Comparison of ENCODE assay signal across 11 cellular contexts in the genomic region with DNA sequence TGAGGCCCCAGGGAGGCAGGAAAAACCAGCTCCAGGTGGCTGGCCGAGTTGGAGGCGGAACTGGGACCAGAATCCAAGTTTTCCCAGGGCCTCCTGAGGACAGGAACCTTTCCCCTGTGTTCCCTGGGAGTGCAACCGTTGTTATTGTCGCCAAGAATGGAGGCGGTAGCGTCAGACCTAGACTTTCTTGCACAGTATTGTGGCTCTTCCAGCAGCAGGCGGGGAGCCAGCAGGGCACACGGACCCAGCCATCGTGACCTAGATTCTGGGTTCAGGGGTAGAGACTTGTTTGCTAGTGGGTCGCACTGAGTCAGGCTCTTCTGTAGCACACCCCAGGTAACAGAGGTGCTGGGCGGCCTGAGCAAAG. TPM values are rescaled to one million over a fixed set of nuclear protein-coding genes. Genes with fewer than 3 reads are reported as not detected.
A peak's percentile ranks its signal among the peaks of the same experiment; 100 is the strongest.
DNase-seq lines count a peak whose midpoint lies in the region; ATAC-seq, FAIRE-seq and TF ChIP-seq lines count a peak whose summit lies in the region.
"Had no signal": no experiment of that assay in that cellular context is flagged by ENCODE, and none has a peak within 500 bp of the region (broad histone marks: within the 10 kb centered on the region; RNA-seq: fewer than 3 reads in every experiment).

No MANE protein-coding gene starts in this region.

- intact Hi-C loops in PC-9 (cut with micrococcal nuclease; ENCODE audit: unreplicated experiment), result no loop called here
- intact Hi-C loops in right cardiac atrium (cut with DNase I), result no loop called here
- intact Hi-C loops in pancreas (cut with DNase I), result no loop called here

- BruUV-seq in PC-9 (replicated peaks; lab: Mats Ljungman, UMichigan), result no TSS peak

- peaks cover 3 to 29% (median 12%) of the 10 kb centered on the region in 4 donors for H3K4me1 Mint-ChIP-seq in CD4-positive, CD25-positive, alpha-beta regulatory T cell

- H3K27ac Mint-ChIP-seq in CD4-positive, CD25-positive, alpha-beta regulatory T cell, result peak overlapping the region in 1 of 3 donors; percentile 20
- H3K27ac Mint-ChIP-seq: activated CD4-positive, alpha-beta T cell treated with anti-CD3 and anti-CD28 coated beads, Interleukin-2, amount 10 ng/mL, durations not matched to agents 7 days and 5 days had no signal

- H3K4me1 ChIP-seq in CD4-positive, CD25-positive, alpha-beta regulatory T cell (ENCODE audit: control insufficient read depth, insufficient read depth, low read length, poor library complexity, severe bottlenecking), result peaks cover 16% of the 10 kb centered on the region
- H3K4me1 ChIP-seq in PC-9 (replicated peaks; ENCODE audit: insufficient read depth), result no peaks in the 10 kb centered on the region
- H3K4me1 ChIP-seq in right cardiac atrium (ENCODE audit: control insufficient read depth, insufficient read depth, low read length), result no peaks in the 10 kb centered on the region
- H3K4me1 ChIP-seq in pancreas, result no peaks in the 10 kb centered on the region

- H3K9me2 ChIP-seq in PC-9 (ENCODE audit: insufficient read depth), result no peaks in the 10 kb centered on the region

- no peaks in the 10 kb centered on the region for H4K20me1 ChIP-seq in PC-9 (ENCODE audit: insufficient read depth)

- H3K36me3 Mint-ChIP-seq in CD4-positive, CD25-positive, alpha-beta regulatory T cell, result no peaks in the 10 kb centered on the region

- POLR2A ChIA-PET in PC-9 (lab: Charles Lee; ENCODE audit: unreplicated experiment), result no interaction called here

- ATAC-seq in CD4-positive, CD25-positive, alpha-beta regulatory T cell (ENCODE audit: low read depth in 2 of 2), result peak in 1 of 2 donors; percentile 19
- ATAC-seq in right cardiac atrium, result peak; percentile 45 to 49
- peak in 3 of 4 donors; percentile 13 to 26 (median 17) for ATAC-seq in pancreas
- ATAC-seq in GM18505 (IDR thresholded peaks at IDR 0.05; ENCODE audit: unreplicated experiment), result no peak
- ATAC-seq in GM18502 (IDR thresholded peaks at IDR 0.05; ENCODE audit: poor library complexity, unreplicated experiment), result no peak

- 24% methylated on average over 11 of the region's 11 CpGs for WGBS in right cardiac atrium
- WGBS in pancreas, 2 donors, result 32 to 35% methylated on average over 11 of the region's 11 CpGs

- H3K4me3 Mint-ChIP-seq in CD4-positive, CD25-positive, alpha-beta regulatory T cell, result peak overlapping the region in 3 of 4 donors; percentile 63 to 80 (median 77)
- H3K4me3 Mint-ChIP-seq: activated CD4-positive, alpha-beta T cell treated with anti-CD3 and anti-CD28 coated beads, Interleukin-2, amount 10 ng/mL, durations not matched to agents 7 days and 5 days had no signal

- H3K4me3 ChIP-seq in CD4-positive, CD25-positive, alpha-beta regulatory T cell (ENCODE audit: low read depth, low read length), result no peak overlapping the region
- H3K4me3 ChIP-seq in PC-9 (no peak overlapping the region), right cardiac atrium (ENCODE audit: low read length) (no peak overlapping the region), pancreas (peak overlapping the region in 1 of 4 donors; percentile 44)

- H3K27me3 ChIP-seq in CD4-positive, CD25-positive, alpha-beta regulatory T cell (ENCODE audit: control insufficient read depth, insufficient read depth, low read length), result no peaks in the 10 kb centered on the region
- peaks cover 57% of the 10 kb centered on the region for H3K27me3 ChIP-seq in PC-9 (ENCODE audit: insufficient read depth, low read depth)
- no peaks in the 10 kb centered on the region for H3K27me3 ChIP-seq in right cardiac atrium (ENCODE audit: control insufficient read depth, insufficient read depth)
- no peaks in the 10 kb centered on the region for H3K27me3 ChIP-seq in pancreas

- no peaks in the 10 kb centered on the region for H3F3A ChIP-seq in PC-9 (ENCODE audit: insufficient read depth, low read depth)

- no peaks in the 10 kb centered on the region for H3K9me3 ChIP-seq in CD4-positive, CD25-positive, alpha-beta regulatory T cell (ENCODE audit: control insufficient read depth in 2 of 2, low read length in 2 of 2)
- H3K9me3 ChIP-seq in PC-9 (ENCODE audit: insufficient read depth, low read depth), result no peaks in the 10 kb centered on the region
- H3K9me3 ChIP-seq in right cardiac atrium (ENCODE audit: control insufficient read depth, low read length), result no peaks in the 10 kb centered on the region
- no peaks in the 10 kb centered on the region for H3K9me3 ChIP-seq in pancreas
- H3K9me3 ChIP-seq: prostate gland had no signal

- peak overlapping the region; percentile 28; the same call in 1 of the 2 replicates for H3K4me2 ChIP-seq in PC-9

- FAIRE-seq in pancreas (lab: Jason Lieb, UNC), result no peak
- FAIRE-seq: H54 had no signal

- no peak overlapping the region for H3K27ac ChIP-seq in CD4-positive, CD25-positive, alpha-beta regulatory T cell (ENCODE audit: insufficient read depth, low read length, poor library complexity, severe bottlenecking)
- H3K27ac ChIP-seq in PC-9, result no peak overlapping the region
- no peak overlapping the region for H3K27ac ChIP-seq in right cardiac atrium (ENCODE audit: low read length)
- no peak overlapping the region for H3K27ac ChIP-seq in pancreas
- H3K27ac ChIP-seq: prostate gland had no signal

- H3K9me3 Mint-ChIP-seq in CD4-positive, CD25-positive, alpha-beta regulatory T cell, result no peaks in the 10 kb centered on the region

- H3K79me2 ChIP-seq in PC-9 (ENCODE audit: low read depth), result no peaks in the 10 kb centered on the region

- CTCF ChIA-PET in PC-9 (lab: Charles Lee), result no interaction called here

- H2AFZ ChIP-seq in PC-9, result no peak overlapping the region

- DNase-seq in CD4-positive, CD25-positive, alpha-beta regulatory T cell, result peak in 1 of 3 donors; percentile 9
- DNase-seq in PC-9 (no peak), right cardiac atrium (peak in 2 of 3 donors; percentile 46 to 64), pancreas (no peak), 8988T (no peak), NOMO-1 treated with DMSO at 0.1 percent for 48 hours (lab: John Stamatoyannopoulos, UW; ENCODE audit: unreplicated experiment) (no peak)

- TF ChIP-seq POLR2A in GM18505 (IDR thresholded peaks at IDR 0.05; ENCODE audit: borderline replicate concordance, extremely low read depth, insufficient read depth, insufficient read length), result no peak

- H3K27me3 Mint-ChIP-seq in CD4-positive, CD25-positive, alpha-beta regulatory T cell, result peaks cover 49% of the 10 kb centered on the region

- no peak for TF ChIP-seq CTCF in PC-9 (conservative IDR thresholded peaks at IDR 0.05)
- TF ChIP-seq CTCF in pancreas (IDR thresholded peaks at IDR 0.05), result no peak

- H3K36me3 ChIP-seq in CD4-positive, CD25-positive, alpha-beta regulatory T cell (ENCODE audit: control insufficient read depth, insufficient read depth, low read length), result no peaks in the 10 kb centered on the region
- H3K36me3 ChIP-seq in PC-9 (ENCODE audit: low read depth) (no peaks in the 10 kb centered on the region), pancreas (no peaks in the 10 kb centered on the region)
- H3K36me3 ChIP-seq: prostate gland had no signal

RNA-seq across cellular contexts. Expression of gene KIF19, which starts 0.7 kb away (rescaled TPM):
- 1.8 TPM for total RNA-seq in CD4-positive, CD25-positive, alpha-beta regulatory T cell
- 1 to 10 TPM; 1.2 to 1.7 (median 1.3) TPM for polyA plus RNA-seq in CD4-positive, CD25-positive, alpha-beta regulatory T cell
- not detected in 2 replicates for total RNA-seq in PC-9 (2021)
- total RNA-seq in right cardiac atrium, result under 1 TPM; 0.14 to 0.38 (median 0.25) TPM
- 0.88 TPM for polyA plus RNA-seq in right cardiac atrium
- 1 to 10 TPM in 1 of 6 donors, under 1 TPM in 5; 0.22 to 1.0 (median 0.49) TPM for total RNA-seq in pancreas
- 10 to 100 TPM in 1 of 2 donors, 1 to 10 TPM in 1; 5.7 to 13.5 TPM for polyA plus RNA-seq in pancreas

RNA-seq across cellular contexts. Expression of gene BTBD17, which starts 36.3 kb away (rescaled TPM):
- not detected for total RNA-seq in CD4-positive, CD25-positive, alpha-beta regulatory T cell
- polyA plus RNA-seq in CD4-positive, CD25-positive, alpha-beta regulatory T cell, result under 1 TPM in 1 of 4 donors, not detected in 3; 0.09 TPM
- total RNA-seq in PC-9 (2021) (not detected in 2 replicates), right cardiac atrium (not detected), pancreas (under 1 TPM; 0.08 to 0.22 (median 0.15) TPM)
- polyA plus RNA-seq in right cardiac atrium (not detected), pancreas (1 to 10 TPM in 1 of 2 donors, under 1 TPM in 1; 0.19 to 1.7 TPM)
- total RNA-seq: activated CD4-positive, alpha-beta T cell treated with anti-CD3 and anti-CD28 coated beads, Interleukin-2, amount 10 ng/mL, durations not matched to agents 7 days and 5 days; prostate gland had no signal

RNA-seq across cellular contexts. Expression of gene GPR142, which starts 41.9 kb away (rescaled TPM):
- not detected for total RNA-seq in CD4-positive, CD25-positive, alpha-beta regulatory T cell
- polyA plus RNA-seq in CD4-positive, CD25-positive, alpha-beta regulatory T cell, result not detected
- total RNA-seq in PC-9 (2021), result not detected in 2 replicates
- total RNA-seq in right cardiac atrium, result not detected
- polyA plus RNA-seq in right cardiac atrium, result not detected
- total RNA-seq in pancreas, result under 1 TPM; 0.22 to 0.86 (median 0.43) TPM
- polyA plus RNA-seq in pancreas, result 1 to 10 TPM in 1 of 2 donors, under 1 TPM in 1; 0.61 to 2.8 TPM
- total RNA-seq: activated CD4-positive, alpha-beta T cell treated with anti-CD3 and anti-CD28 coated beads, Interleukin-2, amount 10 ng/mL, durations not matched to agents 7 days and 5 days had no signal

RNA-seq across cellular contexts. Expression of gene DNAI2, which starts 51.3 kb away (rescaled TPM):
- 1.5 TPM for total RNA-seq in CD4-positive, CD25-positive, alpha-beta regulatory T cell
- polyA plus RNA-seq in CD4-positive, CD25-positive, alpha-beta regulatory T cell, result under 1 TPM in 2 of 4 donors, not detected in 2; 0.10 to 0.23 TPM
- total RNA-seq in PC-9 (2021) (not detected in 2 replicates), right cardiac atrium (under 1 TPM in 1 of 4 donors, not detected in 3; 0.33 TPM), pancreas (not detected)
- polyA plus RNA-seq in right cardiac atrium (not detected), pancreas (under 1 TPM; 0.11 to 0.77 TPM)

Comparison
In these comparisons a context has a peak if more than half of its experiments do, and no peak if none do; other contexts are left out.
1. ATAC-seq: peak in right cardiac atrium (2 of 2) and pancreas (3 of 4); none in GM18505 (single experiment) and GM18502 (single experiment).
2. DNase-seq: peak in right cardiac atrium (2 of 3); none in PC-9 (0 of 2), pancreas (0 of 6), 8988T (single experiment) and NOMO-1 treated with DMSO at 0.1 percent for 48 hours (single experiment).